In genomic region chr7:24384362-24385030, GRCh38 we compare ENCODE assay signal across 20 cellular contexts.
A peak's percentile ranks its signal among the peaks of the same experiment; 100 is the strongest.
DNase-seq lines count a peak whose midpoint lies in the region; ATAC-seq and TF ChIP-seq lines count a peak whose summit lies in the region.
"Had no signal": no experiment of that assay in that cellular context is flagged by ENCODE, and none has a peak within 500 bp of the region (broad histone marks: within the 10 kb centered on the region; RNA-seq: fewer than 3 reads in every experiment).

No MANE protein-coding gene starts in this region.

- no peaks in the 10 kb centered on the region for H3K4me1 Mint-ChIP-seq in activated CD8-positive, alpha-beta memory T cell treated with anti-CD3 and anti-CD28 coated beads, Interleukin-2, amount 10 ng/mL, durations not matched to agents 7 days and 5 days
- H3K4me1 Mint-ChIP-seq: activated CD4-positive, alpha-beta T cell treated with anti-CD3 and anti-CD28 coated beads for 36 hours; mesothelial cell of epicardium; neural progenitor cell had no signal

- H3K4me3 Mint-ChIP-seq in activated CD8-positive, alpha-beta memory T cell treated with anti-CD3 and anti-CD28 coated beads, Interleukin-2, amount 10 ng/mL, durations not matched to agents 7 days and 5 days, result no peak overlapping the region
- H3K4me3 Mint-ChIP-seq: activated CD4-positive, alpha-beta T cell treated with anti-CD3 and anti-CD28 coated beads for 36 hours; mesothelial cell of epicardium; neural progenitor cell; stimulated activated memory B cell treated with anti-CD40 and anti-IgM and Interleukin-4, amounts not matched to agents 10 μg/mL and 1 μg/mL and 100 μg/mL, for 72 hours had no signal

- peak; percentile 9 for ATAC-seq in activated CD8-positive, alpha-beta memory T cell treated with anti-CD3 and anti-CD28 coated beads, Interleukin-2, amount 10 ng/mL, durations not matched to agents 7 days and 5 days
- ATAC-seq in GM21447 (IDR thresholded peaks at IDR 0.05; ENCODE audit: unreplicated experiment), result peak; percentile 79
- ATAC-seq in HG03159 (IDR thresholded peaks at IDR 0.05; ENCODE audit: unreplicated experiment), result peak; percentile 65
- peak; percentile 74 for ATAC-seq in left lung
- ATAC-seq: A549; activated CD4-positive, alpha-beta T cell treated with anti-CD3 and anti-CD28 coated beads for 36 hours; body of pancreas; stimulated activated memory B cell treated with anti-CD40 and anti-IgM and Interleukin-4, amounts not matched to agents 10 μg/mL and 1 μg/mL and 100 μg/mL, for 72 hours had no signal

- no peak for DNase-seq in activated CD8-positive, alpha-beta memory T cell treated with anti-CD3 and anti-CD28 coated beads, Interleukin-2, amount 10 ng/mL, durations not matched to agents 7 days and 5 days
- DNase-seq in activated CD8-positive, alpha-beta memory T cell treated with anti-CD3 and anti-CD28 coated beads, Interleukin-2, amount 50 U/mL, for 48 hours, result no peak
- DNase-seq in left lung, result no peak
- no peak for DNase-seq in transverse colon
- DNase-seq in LoVo (ENCODE audit: low spot score), result no peak
- no peak for DNase-seq in activated effector memory CD4-positive, alpha-beta T cell treated with Interleukin-2 at 50 U/mL for 16 hours
- DNase-seq: activated CD4-positive, alpha-beta T cell treated with anti-CD3 and anti-CD28 coated beads for 36 hours; activated naive CD4-positive, alpha-beta T cell treated with anti-CD3 and anti-CD28 coated beads, Interleukin-2, amount 50 U/mL, for 16 hours; activated T-cell treated with anti-CD3 and anti-CD28 coated beads for 4 hours; body of pancreas; Karpas-422; NCI-H1105 treated with DMSO at 0.1 percent for 48 hours had no signal

- no peaks in the 10 kb centered on the region for H3K9me3 Mint-ChIP-seq in activated CD8-positive, alpha-beta memory T cell treated with anti-CD3 and anti-CD28 coated beads, Interleukin-2, amount 10 ng/mL, durations not matched to agents 7 days and 5 days (ENCODE audit: low read depth)
- H3K9me3 Mint-ChIP-seq: stimulated activated memory B cell treated with anti-CD40 and anti-IgM and Interleukin-4, amounts not matched to agents 10 μg/mL and 1 μg/mL and 100 μg/mL, for 72 hours had no signal

- 73 to 75% methylated on average over 3 of the region's 3 CpGs for WGBS in transverse colon (ENCODE audit: low coverage in 1 of 2), 2 donors

- TF ChIP-seq CTCF in left lung (IDR thresholded peaks at IDR 0.05) (no peak), transverse colon (IDR thresholded peaks at IDR 0.05) (no peak)

- CTCF ChIA-PET in activated CD8-positive, alpha-beta memory T cell treated with anti-CD3 and anti-CD28 coated beads, Interleukin-2, amount 10 ng/mL, durations not matched to agents 7 days and 5 days (lab: Charles Lee), result no interaction called here

- H3K27ac Mint-ChIP-seq in activated CD8-positive, alpha-beta memory T cell treated with anti-CD3 and anti-CD28 coated beads, Interleukin-2, amount 10 ng/mL, durations not matched to agents 7 days and 5 days, result no peak overlapping the region
- H3K27ac Mint-ChIP-seq: activated CD4-positive, alpha-beta T cell treated with anti-CD3 and anti-CD28 coated beads for 36 hours; mesothelial cell of epicardium; neural progenitor cell; stimulated activated memory B cell treated with anti-CD40 and anti-IgM and Interleukin-4, amounts not matched to agents 10 μg/mL and 1 μg/mL and 100 μg/mL, for 72 hours had no signal

- H3K27ac ChIP-seq in left lung (no peak overlapping the region), transverse colon (no peak overlapping the region)
- H3K27ac ChIP-seq: A549, body of pancreas, neural progenitor cell, RWPE1, tibial nerve had no signal

- H3K9me3 ChIP-seq in left lung (no peaks in the 10 kb centered on the region), transverse colon (no peaks in the 10 kb centered on the region)
- H3K9me3 ChIP-seq: body of pancreas had no signal

- no peaks in the 10 kb centered on the region for H3K36me3 ChIP-seq in left lung
- H3K36me3 ChIP-seq in transverse colon, result no peaks in the 10 kb centered on the region
- H3K36me3 ChIP-seq: neural progenitor cell, tibial nerve had no signal

- H3K4me1 ChIP-seq in left lung (no peaks in the 10 kb centered on the region), transverse colon (no peaks in the 10 kb centered on the region)
- H3K4me1 ChIP-seq: A549, body of pancreas, neural progenitor cell, tibial nerve had no signal

- no peaks in the 10 kb centered on the region for H3K36me3 Mint-ChIP-seq in activated CD8-positive, alpha-beta memory T cell treated with anti-CD3 and anti-CD28 coated beads, Interleukin-2, amount 10 ng/mL, durations not matched to agents 7 days and 5 days
- H3K36me3 Mint-ChIP-seq: mesothelial cell of epicardium; neural progenitor cell; stimulated activated memory B cell treated with anti-CD40 and anti-IgM and Interleukin-4, amounts not matched to agents 10 μg/mL and 1 μg/mL and 100 μg/mL, for 72 hours had no signal

- no peak for TF ChIP-seq EP300 in transverse colon (IDR thresholded peaks at IDR 0.05; ENCODE audit: low read depth)

- H3K4me3 ChIP-seq in left lung (no peak overlapping the region), transverse colon (no peak overlapping the region)
- H3K4me3 ChIP-seq: A549, body of pancreas, neural progenitor cell, tibial nerve had no signal

- in situ Hi-C loops in transverse colon (cut with MboI; ENCODE audit: low pct_ligation_motif_present in 1 of 4, low pct_unique_long_range_greater_than_20kb in 1 of 4, low sequenced_read_pairs in 3 of 4), result no loop called here

- intact Hi-C loops in left lung (cut with DNase I) (no loop called here), transverse colon (cut with DNase I; ENCODE audit: low total_unique reads) (no loop called here)

- H3K27me3 Mint-ChIP-seq in activated CD8-positive, alpha-beta memory T cell treated with anti-CD3 and anti-CD28 coated beads, Interleukin-2, amount 10 ng/mL, durations not matched to agents 7 days and 5 days, result peaks cover 12% of the 10 kb centered on the region

- no peak for TF ChIP-seq POLR2A in transverse colon (IDR thresholded peaks at IDR 0.05)

- H3K27me3 ChIP-seq in left lung (no peaks in the 10 kb centered on the region), transverse colon (no peaks in the 10 kb centered on the region)
- H3K27me3 ChIP-seq: body of pancreas, neural progenitor cell, tibial nerve had no signal

Comparison
In these comparisons a context has a peak if more than half of its experiments do, and no peak if none do; other contexts are left out.
1. ATAC-seq: peak in every context shown above with its lines; median percentile 79 in GM21447; 74 in left lung; 65 in HG03159; 9 in activated CD8-positive, alpha-beta memory T cell treated with anti-CD3 and anti-CD28 coated beads, Interleukin-2, amount 10 ng/mL, durations not matched to agents 7 days and 5 days.